24 cellular contexts compared by ENCODE assay signal in genomic region chr12:73159952-73160351, GRCh38.
"Had no signal": no experiment of that assay in that cellular context is flagged by ENCODE, and none has a peak within 500 bp of the region (broad histone marks: within the 10 kb centered on the region; RNA-seq: fewer than 3 reads in every experiment).

No MANE protein-coding gene starts in this region.

- DNase-seq: activated CD4-positive, alpha-beta memory T cell treated with anti-CD3 and anti-CD28 coated beads, Interleukin-2, amount 10 ng/mL, durations not matched to agents 7 days and 5 days; activated CD4-positive, alpha-beta T cell treated with anti-CD3 and anti-CD28 coated beads, Interleukin-2, amount 10 ng/mL, durations not matched to agents 24 days and 14 days; activated CD8-positive, alpha-beta memory T cell treated with anti-CD3 and anti-CD28 coated beads, Interleukin-2, amount 10 ng/mL, durations not matched to agents 7 days and 5 days; activated gamma-delta T cell; activated naive CD4-positive, alpha-beta T cell treated with anti-CD3 and anti-CD28 coated beads, Interleukin-2, amount 50 U/mL, for 16 hours; activated naive CD8-positive, alpha-beta T cell treated with anti-CD3 and anti-CD28 coated beads, Interleukin-2, amount 50 U/mL, for 24 hours; activated T-cell treated with anti-CD3 and anti-CD28 coated beads for 4 hours; cortex of kidney; heart right ventricle; kidney; naive thymus-derived CD4-positive, alpha-beta T cell; pancreas; psoas muscle; spleen; stimulated activated CD4-positive, alpha-beta T cell treated with anti-CD3 and anti-CD28 coated beads, Interleukin-4, amount 100 ng/mL, for 1 hour; stimulated activated naive CD4-positive, alpha-beta T cell; T1000; testis had no signal

- H3K4me2 ChIP-seq: neural progenitor cell had no signal

- FAIRE-seq: kidney, pancreas had no signal

- H3K4me1 ChIP-seq: heart right ventricle, neural progenitor cell, pancreas, psoas muscle, right atrium auricular region, spleen, testis, vagina had no signal

- H3K4me3 ChIP-seq: cardiac muscle cell, heart right ventricle, lung, neural progenitor cell, pancreas, psoas muscle, right atrium auricular region, spleen, testis, vagina had no signal

- H3K9me3 ChIP-seq: pancreas, psoas muscle, right atrium auricular region, testis, vagina had no signal

- H2AFZ ChIP-seq: neural progenitor cell had no signal

- H3K27ac ChIP-seq: cardiac muscle cell, heart right ventricle, neural progenitor cell, pancreas, psoas muscle, right atrium auricular region, spleen, testis, vagina had no signal

- H3K36me3 ChIP-seq: cardiac muscle cell, heart right ventricle, neural progenitor cell, pancreas, right atrium auricular region, spleen, vagina had no signal

- ATAC-seq: activated CD4-positive, CD25-positive, alpha-beta regulatory T cell treated with anti-CD3 and anti-CD28 coated beads, Interleukin-2, amount 50 U/mL, for 24 hours; activated CD8-positive, alpha-beta memory T cell treated with anti-CD3 and anti-CD28 coated beads, Interleukin-2, amount 10 ng/mL, durations not matched to agents 7 days and 5 days; activated naive CD8-positive, alpha-beta T cell treated with anti-CD3 and anti-CD28 coated beads, Interleukin-2, amount 50 U/mL, for 24 hours; heart right ventricle; naive thymus-derived CD4-positive, alpha-beta T cell; pancreas; psoas muscle had no signal

- H3K9ac ChIP-seq: neural progenitor cell had no signal

- H3K27me3 ChIP-seq: cardiac muscle cell, heart right ventricle, neural progenitor cell, pancreas, right atrium auricular region, spleen, testis, vagina had no signal
